1 cellular context compared by ENCODE assay signal in genomic region chr3:53231532-53232511, GRCh38.
TF ChIP-seq lines count a peak whose summit lies in the region.

No MANE protein-coding gene starts in this region.

TF ChIP-seq in HCT116, 20 proteins besides CTCF, POLR2A, EP300 and RAD21 (continued from another document):
- no peak for TF ChIP-seq ATF3 (IDR thresholded peaks at IDR 0.05)
- TF ChIP-seq EZH2phosphoT487 (IDR thresholded peaks at IDR 0.05; ENCODE audit: borderline replicate concordance): no peak
- TF ChIP-seq TCF7L2 (IDR thresholded peaks at IDR 0.05; ENCODE audit: borderline replicate concordance, extremely low read depth, insufficient read depth, insufficient read length): no peak
- TF ChIP-seq SP1 (IDR thresholded peaks at IDR 0.05; ENCODE audit: low read depth): no peak
- TF ChIP-seq EGR1 (IDR thresholded peaks at IDR 0.05; ENCODE audit: low read depth): no peak
- no peak for TF ChIP-seq ZNF274 (IDR thresholded peaks at IDR 0.05; ENCODE audit: low read depth, low read length)
- no peak for TF ChIP-seq ZBTB33 (IDR thresholded peaks at IDR 0.05; ENCODE audit: extremely low read depth, insufficient replicate concordance, low read length)
- TF ChIP-seq ELF1 (IDR thresholded peaks at IDR 0.05; ENCODE audit: borderline replicate concordance, low read depth): no peak
- no peak for TF ChIP-seq CBX3 (IDR thresholded peaks at IDR 0.05; ENCODE audit: low read depth)
- no peak for TF ChIP-seq SIN3A (IDR thresholded peaks at IDR 0.05; ENCODE audit: low read depth)
- TF ChIP-seq JUND (IDR thresholded peaks at IDR 0.05): no peak
- TF ChIP-seq MAX (IDR thresholded peaks at IDR 0.05): no peak
- no peak for TF ChIP-seq POLR2AphosphoS5 (IDR thresholded peaks at IDR 0.05; ENCODE audit: low read depth, low read length)
- TF ChIP-seq FOSL1 (IDR thresholded peaks at IDR 0.05; ENCODE audit: low read depth): no peak
